Comparison of ENCODE assay signal across 18 cellular contexts in the genomic region with DNA sequence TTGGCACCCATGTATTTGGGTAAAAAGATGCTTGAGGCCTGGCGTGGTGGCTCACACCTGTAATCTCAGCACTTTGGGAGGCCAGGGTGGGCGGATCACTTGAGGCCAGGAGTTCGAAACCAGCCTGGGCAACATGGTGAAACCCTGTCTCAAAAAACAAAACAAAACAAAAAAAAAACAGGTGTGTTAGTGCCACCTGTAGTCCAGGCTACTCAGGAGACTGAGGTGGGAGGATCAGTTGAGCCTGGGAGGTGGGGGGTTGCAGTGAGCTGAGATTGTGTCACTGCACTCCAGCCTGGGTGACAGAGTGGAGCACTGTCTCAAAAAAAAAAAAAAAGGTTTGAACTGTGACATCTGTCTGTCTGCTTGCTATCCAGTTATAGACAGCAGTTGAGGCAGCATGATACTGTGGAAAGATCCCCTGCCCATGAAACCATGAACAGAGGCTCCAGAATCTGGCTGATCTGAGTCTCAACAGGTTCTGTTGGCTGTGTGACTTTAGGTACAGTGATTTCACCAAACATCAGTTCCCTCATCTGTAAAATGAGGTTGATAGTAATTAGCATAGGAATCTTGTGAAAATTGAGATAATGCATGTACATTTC. TPM values are rescaled to one million over a fixed set of nuclear protein-coding genes. Genes with fewer than 3 reads are reported as not detected.
DNase-seq lines count a peak whose midpoint lies in the region; ATAC-seq and TF ChIP-seq lines count a peak whose summit lies in the region.
"Had no signal": no experiment of that assay in that cellular context is flagged by ENCODE, and none has a peak within 500 bp of the region (broad histone marks: within the 10 kb centered on the region; RNA-seq: fewer than 3 reads in every experiment).

No MANE protein-coding gene starts in this region.

- H3K36me3 ChIP-seq in OCI-LY7 (ENCODE audit: insufficient read depth, low read length) (peaks cover 33% of the 10 kb centered on the region), skeletal muscle tissue (ENCODE audit: control insufficient read depth in 3 of 3, insufficient read depth in 3 of 3, low read length in 3 of 3) (no peaks in the 10 kb centered on the region)
- H3K36me3 ChIP-seq: left lung had no signal

- H3K27ac ChIP-seq in OCI-LY7 (ENCODE audit: low read depth, low read length, poor library complexity, severe bottlenecking) (no peak overlapping the region), skeletal muscle tissue (ENCODE audit: low read depth, low read length) (peak overlapping the region; percentile 22)

- H3K9me2 ChIP-seq in OCI-LY7 (ENCODE audit: insufficient read depth, low read length): no peaks in the 10 kb centered on the region

- peak overlapping the region in 1 of 3 donors; percentile 17 for H3K9ac ChIP-seq in skeletal muscle tissue (ENCODE audit: low read depth in 1 of 3, low read length in 3 of 3)

- no peaks in the 10 kb centered on the region for H3K27me3 ChIP-seq in skeletal muscle tissue (ENCODE audit: control insufficient read depth in 3 of 3, insufficient read depth in 3 of 3, low read length in 3 of 3)
- H3K27me3 ChIP-seq: left lung, spleen had no signal

- peak overlapping the region; percentile 6; the same call in 1 of the 2 replicates for H3K4me2 ChIP-seq in OCI-LY7 (ENCODE audit: low read length)

- no TSS peak for BruUV-seq in OCI-LY7 (replicated peaks; lab: Mats Ljungman, UMichigan)

- H3K4me1 ChIP-seq in OCI-LY7 (ENCODE audit: insufficient read depth, low read length, poor library complexity, severe bottlenecking) (peaks cover 51% of the 10 kb centered on the region), skeletal muscle tissue (ENCODE audit: control insufficient read depth in 3 of 3, insufficient read depth in 3 of 3, low read length in 3 of 3) (peaks cover 33 to 54% (median 49%) of the 10 kb centered on the region in 3 donors)

- H3K79me2 ChIP-seq in OCI-LY7 (ENCODE audit: insufficient read depth, low read depth, low read length): peaks cover 97% of the 10 kb centered on the region

- H3K9me3 Mint-ChIP-seq in activated T-cell treated with anti-CD3 and anti-CD28 coated beads, Interleukin-2, amount 50 U/mL, for 72 hours: no peaks in the 10 kb centered on the region
- peaks cover 0 to 9% (median 3%) of the 10 kb centered on the region in 5 experiments for H3K9me3 Mint-ChIP-seq in brain
- H3K9me3 Mint-ChIP-seq: activated CD4-positive, alpha-beta T cell treated with anti-CD3 and anti-CD28 coated beads, Interleukin-2, amount 10 ng/mL, durations not matched to agents 24 days and 14 days; stimulated activated effector memory CD8-positive, alpha-beta T cell treated with anti-CD3 and anti-CD28 coated beads, Interleukin-12 subunit alpha, Interleukin-12 subunit beta, amount 100 ng/mL, for 72 hours had no signal

- peak overlapping the region; percentile 6 to 26 for H3K4me3 Mint-ChIP-seq in activated T-cell treated with anti-CD3 and anti-CD28 coated beads, Interleukin-2, amount 50 U/mL, for 72 hours
- peak overlapping the region in 4 of 5 experiments; percentile 28 to 76 (median 44) for H3K4me3 Mint-ChIP-seq in brain

- POLR2A ChIA-PET in OCI-LY7 (lab: Charles Lee): interaction anchor here (1.2 to 1.8 kb wide), 3 partner anchors 10 to 46 kb away, joined by 3 to 6 read pairs (median 4); no protein-coding TSS in a partner anchor

- TF ChIP-seq CTCF in OCI-LY7 (conservative IDR thresholded peaks at IDR 0.05; ENCODE audit: low read length) (no peak), brain (conservative IDR thresholded peaks at IDR 0.05) (no peak), GM20000 (IDR thresholded peaks at IDR 0.05; ENCODE audit: extremely low read depth, missing control alignments) (no peak)

- peaks cover 76% of the 10 kb centered on the region for H4K20me1 ChIP-seq in OCI-LY7 (ENCODE audit: insufficient read depth, low read length)

- CTCF ChIA-PET in OCI-LY7 (lab: Charles Lee; ENCODE audit: unreplicated experiment): no interaction called here

- H3K4me3 ChIP-seq in OCI-LY7 (ENCODE audit: low read depth, low read length, poor library complexity, severe bottlenecking) (no peak overlapping the region), skeletal muscle tissue (ENCODE audit: low read length in 3 of 3) (no peak overlapping the region)
- H3K4me3 ChIP-seq: left lung, spleen had no signal

- H3K27ac Mint-ChIP-seq in activated T-cell treated with anti-CD3 and anti-CD28 coated beads, Interleukin-2, amount 50 U/mL, for 72 hours: no peak overlapping the region
- H3K27ac Mint-ChIP-seq in brain: peak overlapping the region in 2 of 5 experiments; percentile 18 to 37
- H3K27ac Mint-ChIP-seq: stimulated activated effector memory CD8-positive, alpha-beta T cell treated with anti-CD3 and anti-CD28 coated beads, Interleukin-12 subunit alpha, Interleukin-12 subunit beta, amount 100 ng/mL, for 72 hours had no signal

- no peaks in the 10 kb centered on the region for H3K27me3 Mint-ChIP-seq in activated T-cell treated with anti-CD3 and anti-CD28 coated beads, Interleukin-2, amount 50 U/mL, for 72 hours (ENCODE audit: low read depth)
- H3K27me3 Mint-ChIP-seq in brain: peaks cover 7% of the 10 kb centered on the region
- H3K27me3 Mint-ChIP-seq: activated CD4-positive, alpha-beta T cell treated with anti-CD3 and anti-CD28 coated beads, Interleukin-2, amount 10 ng/mL, durations not matched to agents 24 days and 14 days had no signal

- intact Hi-C loops in OCI-LY7 (cut with micrococcal nuclease; ENCODE audit: unreplicated experiment): no loop called here

- no peak for ATAC-seq in activated T-cell treated with anti-CD3 and anti-CD28 coated beads, Interleukin-2, amount 50 U/mL, for 72 hours (replicated peaks in 1 of 2)
- no peak for ATAC-seq in GM21825 (IDR thresholded peaks at IDR 0.05; ENCODE audit: unreplicated experiment)
- ATAC-seq: HCT116; left lung; stimulated activated effector memory CD8-positive, alpha-beta T cell treated with anti-CD3 and anti-CD28 coated beads, Interleukin-12 subunit alpha, Interleukin-12 subunit beta, amount 100 ng/mL, for 72 hours had no signal

- no peaks in the 10 kb centered on the region for H3K36me3 Mint-ChIP-seq in activated T-cell treated with anti-CD3 and anti-CD28 coated beads, Interleukin-2, amount 50 U/mL, for 72 hours (ENCODE audit: insufficient read depth in 2 of 2)
- peaks cover 43% of the 10 kb centered on the region for H3K36me3 Mint-ChIP-seq in brain

- H2AFZ ChIP-seq in OCI-LY7 (ENCODE audit: low read length): no peak overlapping the region

- no peaks in the 10 kb centered on the region for H3K9me3 ChIP-seq in OCI-LY7 (ENCODE audit: low read length)
- no peaks in the 10 kb centered on the region for H3K9me3 ChIP-seq in skeletal muscle tissue (ENCODE audit: control insufficient read depth in 3 of 3, low read length in 3 of 3)
- H3K9me3 ChIP-seq: left lung, spleen had no signal

- H3K4me1 Mint-ChIP-seq in activated T-cell treated with anti-CD3 and anti-CD28 coated beads, Interleukin-2, amount 50 U/mL, for 72 hours (ENCODE audit: low read depth): peaks cover 82% of the 10 kb centered on the region
- H3K4me1 Mint-ChIP-seq in brain: peaks cover 79% of the 10 kb centered on the region

- no peak for DNase-seq in activated T-cell treated with anti-CD3 and anti-CD28 coated beads, Interleukin-2, amount 50 U/mL, for 72 hours
- DNase-seq in activated T-cell treated with anti-CD3 and anti-CD28 coated beads, Interleukin-2, amount 50 U/mL, for 48 hours: no peak
- DNase-seq in OCI-LY7 (ENCODE audit: low spot score) (no peak), SW 1271 (lab: John Stamatoyannopoulos, UW) (no peak), GM20000 (ENCODE audit: low spot score) (no peak)
- DNase-seq: activated CD4-positive, alpha-beta T cell treated with anti-CD3 and anti-CD28 coated beads, Interleukin-2, amount 10 ng/mL, durations not matched to agents 24 days and 14 days; anterior cingulate cortex; foreskin fibroblast; left lung; NCI-H345; SIG-M5; spleen; T1000 had no signal

RNA-seq across cellular contexts. Expression of a gene that starts 5.7 kb away (rescaled TPM):
- 10 to 100 TPM; 82.9 to 85.0 TPM for total RNA-seq in activated T-cell treated with anti-CD3 and anti-CD28 coated beads, Interleukin-2, amount 50 U/mL, for 72 hours
- total RNA-seq in OCI-LY7 (2014; rRNA removed; shearing (Covaris generic)): 46.3 and 58.4 TPM in 2 replicates
- total RNA-seq in OCI-LY7 (2022) (65.1 and 67.1 TPM in 2 replicates), skeletal muscle tissue (104 TPM)
- 23.0 TPM for polyA plus RNA-seq in brain (ENCODE audit: insufficient read depth, low read depth, low replicate concordance)
